8 cellular contexts compared by ENCODE assay signal in the genomic region with DNA sequence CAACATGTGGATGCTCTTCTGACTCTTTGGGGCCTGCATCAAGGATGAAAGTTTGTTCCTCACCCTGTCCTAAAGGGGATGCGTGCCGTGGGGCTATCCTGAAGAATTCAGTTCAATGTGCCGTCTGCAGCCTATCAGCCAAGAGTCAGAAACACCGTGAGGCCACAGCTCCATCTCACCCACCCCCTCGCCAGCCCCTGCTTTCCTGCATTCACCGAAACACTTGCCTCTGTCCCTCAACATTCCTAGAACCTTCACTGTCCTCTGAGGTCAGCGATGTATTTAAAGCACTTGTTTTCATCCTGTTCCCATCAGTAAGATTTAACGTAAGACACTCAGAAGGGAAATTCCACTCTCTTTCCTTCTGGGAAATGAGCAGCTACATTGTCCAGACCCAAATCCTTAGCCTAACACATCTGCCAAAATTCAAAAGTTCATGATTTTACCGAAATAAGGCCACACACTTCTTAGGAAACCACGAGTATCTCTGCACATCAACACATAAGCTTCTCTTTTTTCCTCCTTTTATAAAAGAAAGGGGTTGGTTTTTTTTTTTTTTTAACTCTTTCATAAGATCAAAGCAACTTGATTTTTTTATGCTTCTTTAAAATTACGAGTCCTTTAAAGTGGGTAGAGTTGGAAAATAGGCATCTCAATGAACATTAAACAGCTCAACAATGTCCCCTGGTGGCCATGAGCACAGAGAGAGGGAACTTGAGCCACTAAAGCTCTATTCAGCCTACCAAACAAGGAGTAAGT.
DNase-seq lines count a peak whose midpoint lies in the region; ATAC-seq and TF ChIP-seq lines count a peak whose summit lies in the region.

No MANE protein-coding gene starts in this region.

- ATAC-seq in HCT116 (peak; percentile 83), GM21717 (IDR thresholded peaks at IDR 0.05; ENCODE audit: unreplicated experiment) (no peak)
- peak; percentile 88 for ATAC-seq in activated CD8-positive, alpha-beta T cell treated with anti-CD3 and anti-CD28 coated beads, Interleukin-2, amount 10 ng/mL, durations not matched to agents 7 days and 5 days
- ATAC-seq in effector memory CD8-positive, alpha-beta T cell (replicated peaks): peak; percentile 80

- no peak overlapping the region for H2AFZ ChIP-seq in HCT116 (ENCODE audit: low read depth, low read length, poor library complexity, severe bottlenecking)

- H3K79me2 ChIP-seq in HCT116 (ENCODE audit: insufficient read depth, low read length): no peaks in the 10 kb centered on the region

- no peaks in the 10 kb centered on the region for H4K20me1 ChIP-seq in HCT116 (ENCODE audit: insufficient read depth)

- H3K9me2 ChIP-seq in HCT116 (ENCODE audit: insufficient read depth): no peaks in the 10 kb centered on the region

- H3K4me1 ChIP-seq in HCT116 (ENCODE audit: control insufficient read depth in 1 of 2, insufficient read depth in 2 of 2, low read length in 2 of 2) (peaks cover 16 to 51% of the 10 kb centered on the region in 2 experiments), mucosa of rectum (ENCODE audit: control insufficient read depth in 2 of 2, insufficient read depth in 2 of 2, low read length in 2 of 2) (peaks cover 9 to 15% of the 10 kb centered on the region in 2 donors)

- H3K27me3 Mint-ChIP-seq in activated CD8-positive, alpha-beta T cell treated with anti-CD3 and anti-CD28 coated beads, Interleukin-2, amount 10 ng/mL, durations not matched to agents 7 days and 5 days (ENCODE audit: low read depth): no peaks in the 10 kb centered on the region
- H3K27me3 Mint-ChIP-seq in effector memory CD8-positive, alpha-beta T cell: no peaks in the 10 kb centered on the region

- no peaks in the 10 kb centered on the region for H3K36me3 ChIP-seq in HCT116 (ENCODE audit: control insufficient read depth in 1 of 2, insufficient read depth in 2 of 2, low read length in 2 of 2)
- H3K36me3 ChIP-seq in mucosa of rectum (ENCODE audit: control insufficient read depth in 2 of 2, insufficient read depth in 2 of 2, low read length in 2 of 2): peaks cover 0 to 6% of the 10 kb centered on the region in 2 donors

- H3K36me3 Mint-ChIP-seq in activated CD8-positive, alpha-beta T cell treated with anti-CD3 and anti-CD28 coated beads, Interleukin-2, amount 10 ng/mL, durations not matched to agents 7 days and 5 days (ENCODE audit: low read depth): peaks cover 22% of the 10 kb centered on the region
- peaks cover 3% of the 10 kb centered on the region for H3K36me3 Mint-ChIP-seq in effector memory CD8-positive, alpha-beta T cell (ENCODE audit: insufficient read depth)

- TF ChIP-seq RAD21 in HCT116 (IDR thresholded peaks at IDR 0.05; ENCODE audit: low read depth): peak; percentile 97

- peaks cover 34% of the 10 kb centered on the region for H3K4me1 Mint-ChIP-seq in activated CD8-positive, alpha-beta T cell treated with anti-CD3 and anti-CD28 coated beads, Interleukin-2, amount 10 ng/mL, durations not matched to agents 7 days and 5 days (ENCODE audit: low read depth)
- H3K4me1 Mint-ChIP-seq in effector memory CD8-positive, alpha-beta T cell (ENCODE audit: low read depth in 2 of 2): peaks cover 16 to 19% of the 10 kb centered on the region in 2 donors

- no peak overlapping the region for H3K9ac ChIP-seq in HCT116 (ENCODE audit: low read length)
- no peak overlapping the region for H3K9ac ChIP-seq in mucosa of rectum (ENCODE audit: low read depth in 1 of 2, low read length in 2 of 2)

- RAD21 ChIA-PET in HCT116 (lab: Charles Lee; ENCODE audit: low non-redundant PET in 1 of 2, low total read pairs in 2 of 2, uncharacterized antibody in 2 of 2, unreplicated experiment in 2 of 2): interaction anchor here (0.5 to 1.9 kb wide), 13 partner anchors 8 to 316 kb away, joined by 3 to 8 read pairs (median 3); a partner anchor contains a TSS

- H3K4me3 ChIP-seq in HCT116 (replicated peaks in 1 of 2; ENCODE audit: low read depth in 1 of 2, low read length in 2 of 2) (no peak overlapping the region), mucosa of rectum (ENCODE audit: low read length in 2 of 2) (no peak overlapping the region)

- no peak overlapping the region for H3K4me3 Mint-ChIP-seq in activated CD8-positive, alpha-beta T cell treated with anti-CD3 and anti-CD28 coated beads, Interleukin-2, amount 10 ng/mL, durations not matched to agents 7 days and 5 days
- H3K4me3 Mint-ChIP-seq in effector memory CD8-positive, alpha-beta T cell: peak overlapping the region; percentile 14 to 43

- peak; percentile 60 for DNase-seq in D341Med (ENCODE audit: low spot score)
- peak; percentile 54 for DNase-seq in HCT116 (ENCODE audit: low read depth, low spot score)
- peak; percentile 82 for DNase-seq in NCI-H460 (ENCODE audit: extremely low read depth, low read depth)
- peak; percentile 85 for DNase-seq in activated CD8-positive, alpha-beta T cell treated with anti-CD3 and anti-CD28 coated beads, Interleukin-2, amount 10 ng/mL, durations not matched to agents 7 days and 5 days
- peak; percentile 56 to 66 (median 66) for DNase-seq in effector memory CD8-positive, alpha-beta T cell
- peak; percentile 35 to 52 for DNase-seq in stimulated activated CD8-positive, alpha-beta memory T cell treated with anti-CD3 and anti-CD28 coated beads, Interleukin-4, amount 100 ng/mL, for 4 hours (ENCODE audit: low read depth in 2 of 2, low spot score in 1 of 2)

- no peaks in the 10 kb centered on the region for H3K9me3 ChIP-seq in HCT116 (ENCODE audit: control insufficient read depth in 1 of 2, insufficient read depth in 1 of 2, low read depth in 1 of 2, low read length in 2 of 2)
- no peaks in the 10 kb centered on the region for H3K9me3 ChIP-seq in mucosa of rectum (ENCODE audit: control insufficient read depth in 2 of 2, low read length in 2 of 2)

- H3K4me2 ChIP-seq in HCT116 (ENCODE audit: low read length): no peak overlapping the region

- H3K27me3 ChIP-seq in HCT116 (ENCODE audit: insufficient read depth, low read length): no peaks in the 10 kb centered on the region
- no peaks in the 10 kb centered on the region for H3K27me3 ChIP-seq in mucosa of rectum (ENCODE audit: control insufficient read depth in 2 of 2, insufficient read depth in 2 of 2, low read length in 2 of 2)

- TF ChIP-seq CTCF in HCT116 (IDR thresholded peaks at IDR 0.05 in 2 of 3, conservative IDR thresholded peaks at IDR 0.05 in 1 of 3; ENCODE audit: borderline replicate concordance in 1 of 3, insufficient read depth in 1 of 3, low read depth in 2 of 3, low read length in 2 of 3): peak; percentile 89 to 97 (median 90)

- CTCF ChIA-PET in HCT116 (lab: Charles Lee): interaction anchor here (0.5 to 2.4 kb wide), 10 partner anchors 9 to 476 kb away, joined by 3 to 54 read pairs (median 6); a partner anchor contains a TSS
- CTCF ChIA-PET in activated CD8-positive, alpha-beta T cell treated with anti-CD3 and anti-CD28 coated beads, Interleukin-2, amount 10 ng/mL, durations not matched to agents 7 days and 5 days (lab: Charles Lee): interaction anchor here (0.7 to 4.6 kb wide), 42 partner anchors 10 to 504 kb away, joined by 3 to 79 read pairs (median 5); a partner anchor contains a TSS

- H3K9me3 Mint-ChIP-seq in activated CD8-positive, alpha-beta T cell treated with anti-CD3 and anti-CD28 coated beads, Interleukin-2, amount 10 ng/mL, durations not matched to agents 7 days and 5 days (ENCODE audit: insufficient read depth): no peaks in the 10 kb centered on the region
- no peaks in the 10 kb centered on the region for H3K9me3 Mint-ChIP-seq in effector memory CD8-positive, alpha-beta T cell

- POLR2A ChIA-PET in HCT116 (lab: Charles Lee): interaction anchor here (0.9 kb wide), 1 partner anchor 330 kb away, joined by 3 read pairs; no protein-coding TSS in a partner anchor
- POLR2A ChIA-PET in activated CD8-positive, alpha-beta T cell treated with anti-CD3 and anti-CD28 coated beads, Interleukin-2, amount 10 ng/mL, durations not matched to agents 7 days and 5 days (lab: Charles Lee): interaction anchor here (0.5 kb wide), 1 partner anchor 642 kb away, joined by 3 read pairs; no protein-coding TSS in a partner anchor

- no peak overlapping the region for H3K27ac ChIP-seq in HCT116 (ENCODE audit: low read depth, low read length)
- H3K27ac ChIP-seq in mucosa of rectum (ENCODE audit: low read depth in 2 of 2, low read length in 2 of 2): peak overlapping the region; percentile 20 to 70

- no peak for TF ChIP-seq POLR2A in HCT116 (IDR thresholded peaks at IDR 0.05; ENCODE audit: borderline replicate concordance, extremely low read depth, insufficient read depth, insufficient read length)

- H3K27ac Mint-ChIP-seq in activated CD8-positive, alpha-beta T cell treated with anti-CD3 and anti-CD28 coated beads, Interleukin-2, amount 10 ng/mL, durations not matched to agents 7 days and 5 days: peak overlapping the region; percentile 60
- H3K27ac Mint-ChIP-seq in effector memory CD8-positive, alpha-beta T cell: no peak overlapping the region

- no TSS peak for BruUV-seq in HCT116 (replicated peaks; lab: Mats Ljungman, UMichigan)

- intact Hi-C loops in HCT116 (cut with micrococcal nuclease): loop anchor here (1.0 to 10.0 kb wide), 5 partner anchors 178 to 477 kb away; a partner anchor contains a TSS

TF ChIP-seq in HCT116, 20 proteins besides CTCF, POLR2A, EP300 and RAD21 (continues in another document):
- TF ChIP-seq SRF (IDR thresholded peaks at IDR 0.05; ENCODE audit: low read depth) (no peak), EGR1 (IDR thresholded peaks at IDR 0.05; ENCODE audit: low read depth) (no peak), SP1 (IDR thresholded peaks at IDR 0.05; ENCODE audit: low read depth) (no peak), ZNF274 (IDR thresholded peaks at IDR 0.05; ENCODE audit: low read depth, low read length) (no peak), TCF7L2 (IDR thresholded peaks at IDR 0.05; ENCODE audit: borderline replicate concordance, extremely low read depth, insufficient read depth, insufficient read length) (no peak), POLR2AphosphoS5 (IDR thresholded peaks at IDR 0.05; ENCODE audit: low read depth, low read length) (no peak)
- TF ChIP-seq, protein P1, sequence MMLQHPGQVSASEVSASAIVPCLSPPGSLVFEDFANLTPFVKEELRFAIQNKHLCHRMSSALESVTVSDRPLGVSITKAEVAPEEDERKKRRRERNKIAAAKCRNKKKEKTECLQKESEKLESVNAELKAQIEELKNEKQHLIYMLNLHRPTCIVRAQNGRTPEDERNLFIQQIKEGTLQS (IDR thresholded peaks at IDR 0.05): no peak
